8 cellular contexts compared by ENCODE assay signal in the genomic region with DNA sequence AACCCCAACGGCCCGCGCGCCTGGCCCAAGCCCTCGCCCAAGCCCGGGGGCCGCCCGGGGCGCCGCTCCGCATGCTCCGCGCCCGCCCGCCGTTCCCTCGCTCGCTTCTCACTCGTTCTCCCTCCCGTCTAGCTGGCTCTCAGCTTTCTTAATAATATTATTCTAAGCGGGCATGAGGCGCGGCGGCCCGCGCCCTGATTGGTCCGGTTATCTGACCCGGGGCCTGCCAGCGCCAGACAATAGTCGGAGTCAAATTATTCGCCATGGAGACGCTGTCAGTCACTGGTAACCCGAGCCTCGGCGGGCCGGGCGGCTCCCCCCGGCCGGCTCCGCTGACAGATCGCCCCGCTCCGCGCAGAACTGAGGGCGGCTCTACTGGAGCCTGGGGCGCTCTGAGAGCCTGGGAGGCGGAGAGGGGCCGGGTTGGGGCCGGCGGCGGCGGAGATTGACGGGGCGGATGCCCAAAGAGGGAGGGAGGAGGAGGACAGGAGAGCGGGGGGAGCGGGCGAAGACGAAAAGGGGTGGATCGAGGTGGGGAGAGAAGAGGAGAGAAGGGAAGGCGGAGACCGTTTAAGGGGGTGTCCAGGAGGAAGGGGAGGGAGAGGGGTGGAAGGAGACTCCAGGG. TPM values are rescaled to one million over a fixed set of nuclear protein-coding genes. Genes with fewer than 3 reads are reported as not detected.
DNase-seq lines count a peak whose midpoint lies in the region; ATAC-seq and TF ChIP-seq lines count a peak whose summit lies in the region.

SIX2 (minus strand) TSS at position 150 of the 625 bp plus-strand sequence. CDS start 342 bp downstream, outside the sequence.

- H3K9me3 ChIP-seq in T-helper 17 cell (ENCODE audit: control insufficient read depth, low read length, poor library complexity, severe bottlenecking), result no peaks in the 10 kb centered on the region
- H3K9me3 ChIP-seq in esophagus muscularis mucosa, result no peaks in the 10 kb centered on the region

- TF ChIP-seq POLR2A in esophagus muscularis mucosa (IDR thresholded peaks at IDR 0.05; ENCODE audit: low read depth), result no peak

- peaks cover 6% of the 10 kb centered on the region for H3K36me3 Mint-ChIP-seq in T-helper 17 cell (ENCODE audit: low read depth)

- H3K4me3 ChIP-seq in esophagus muscularis mucosa (peak within 1 kb of the TSS; percentile 53 to 65 (median 56)), urinary bladder (ENCODE audit: low read depth, low read length) (peak within 1 kb of the TSS; percentile 47)

- H3K4me1 ChIP-seq in esophagus muscularis mucosa (peaks cover 40 to 72% (median 67%) of the 10 kb centered on the region in 4 donors), urinary bladder (ENCODE audit: insufficient read depth) (peaks cover 1% of the 10 kb centered on the region)

- 1% methylated on average over 30 of the region's 61 CpGs for WGBS in esophagus muscularis mucosa
- 2% methylated on average over 61 of the region's 61 CpGs for WGBS in urinary bladder

- DNase-seq in GDM1 (lab: John Stamatoyannopoulos, UW) (peak; percentile 61), NCI-H1048 (lab: John Stamatoyannopoulos, UW) (peak; percentile 87), T-helper 17 cell (no peak), esophagus muscularis mucosa (ENCODE audit: extremely low spot score) (peak; percentile 94), mucosa of gallbladder (ENCODE audit: low spot score) (peak; percentile 54)

- intact Hi-C loops in esophagus muscularis mucosa (cut with DNase I), result no loop called here

- no peak for TF ChIP-seq CTCF in esophagus muscularis mucosa (IDR thresholded peaks at IDR 0.05)

- ATAC-seq in T-helper 17 cell, result no peak
- no peak for ATAC-seq in HG02763 (IDR thresholded peaks at IDR 0.05; ENCODE audit: unreplicated experiment)
- ATAC-seq in activated CD4-positive, CD25-positive, alpha-beta regulatory T cell treated with anti-CD3 and anti-CD28 coated beads, Interleukin-2, amount 50 U/mL, for 24 hours, result no peak

- H3K4me1 Mint-ChIP-seq in T-helper 17 cell, result peaks cover 15% of the 10 kb centered on the region

- H3K27ac Mint-ChIP-seq in T-helper 17 cell, result no peak within 1 kb of the TSS

- peak within 1 kb of the TSS; percentile 83 for H3K4me3 Mint-ChIP-seq in T-helper 17 cell

- TF ChIP-seq EP300 in esophagus muscularis mucosa (IDR thresholded peaks at IDR 0.05), result no peak

- H3K27me3 Mint-ChIP-seq in T-helper 17 cell, result peaks cover 69% of the 10 kb centered on the region

- peak within 1 kb of the TSS; percentile 53 to 72 (median 57) for H3K27ac ChIP-seq in esophagus muscularis mucosa (replicated peaks in 1 of 4)
- H3K27ac ChIP-seq in urinary bladder (ENCODE audit: low read depth), result no peak within 1 kb of the TSS

- H3K36me3 ChIP-seq in esophagus muscularis mucosa (no peaks in the 10 kb centered on the region), urinary bladder (ENCODE audit: insufficient read depth) (no peaks in the 10 kb centered on the region)

- peaks cover 17 to 100% (median 71%) of the 10 kb centered on the region in 4 donors for H3K27me3 ChIP-seq in esophagus muscularis mucosa

RNA-seq across cellular contexts. Expression of gene SIX2, which starts in this region (rescaled TPM):
- total RNA-seq in T-helper 17 cell (not detected), esophagus muscularis mucosa (1 to 10 TPM in 3 of 4 donors, under 1 TPM in 1; under 0.01 to 1.9 (median 1.5) TPM), mucosa of gallbladder (not detected), urinary bladder (2.7 TPM)
- 1.7 TPM for polyA plus RNA-seq in urinary bladder

Comparison
In these comparisons a context has a peak if more than half of its experiments do, and no peak if none do; other contexts are left out.
1. Peak in DNase-seq in mucosa of gallbladder; RNA of the gene not detected or under 1 TPM.
2. DNase-seq: peak in GDM1 (single experiment), NCI-H1048 (single experiment) and esophagus muscularis mucosa (single experiment); none in T-helper 17 cell (0 of 3).